8 cellular contexts compared by ENCODE assay signal in genomic region chr14:89493877-89494634, GRCh38.
A peak's percentile ranks its signal among the peaks of the same experiment; 100 is the strongest.
DNase-seq lines count a peak whose midpoint lies in the region; ATAC-seq, FAIRE-seq and TF ChIP-seq lines count a peak whose summit lies in the region.

No MANE protein-coding gene starts in this region.

- no peak for TF ChIP-seq POLR2A in GM12892 (IDR thresholded peaks at IDR 0.05; ENCODE audit: low read depth, low read length)

- DNase-seq in GM12892 (ENCODE audit: insufficient read length) (peak; percentile 17), kidney glomerular epithelial cell (lab: John Stamatoyannopoulos, UW) (peak; percentile 97), RKO (ENCODE audit: low spot score) (no peak), NK-92 (lab: John Stamatoyannopoulos, UW; ENCODE audit: unreplicated experiment) (no peak), AG08396 (ENCODE audit: low spot score) (no peak)
- no peak for DNase-seq in stimulated activated CD4-positive, alpha-beta T cell treated with anti-CD3 and anti-CD28 coated beads, Interleukin-1b, Interleukin-23, amount 100 ng/mL, for 48 hours

- FAIRE-seq in GM12892 (lab: Jason Lieb, UNC), result peak; percentile 14

- peak; percentile 93 for ATAC-seq in GM21447 (IDR thresholded peaks at IDR 0.05; ENCODE audit: unreplicated experiment)
- ATAC-seq in HG03469 (IDR thresholded peaks at IDR 0.05; ENCODE audit: unreplicated experiment), result peak; percentile 96

Comparison
In these comparisons a context has a peak if more than half of its experiments do, and no peak if none do; other contexts are left out.
1. DNase-seq: peak in GM12892 (single experiment) and kidney glomerular epithelial cell (single experiment); none in RKO (single experiment), NK-92 (single experiment), stimulated activated CD4-positive, alpha-beta T cell treated with anti-CD3 and anti-CD28 coated beads, Interleukin-1b, Interleukin-23, amount 100 ng/mL, for 48 hours (single experiment) and AG08396 (single experiment).